In the genomic region with DNA sequence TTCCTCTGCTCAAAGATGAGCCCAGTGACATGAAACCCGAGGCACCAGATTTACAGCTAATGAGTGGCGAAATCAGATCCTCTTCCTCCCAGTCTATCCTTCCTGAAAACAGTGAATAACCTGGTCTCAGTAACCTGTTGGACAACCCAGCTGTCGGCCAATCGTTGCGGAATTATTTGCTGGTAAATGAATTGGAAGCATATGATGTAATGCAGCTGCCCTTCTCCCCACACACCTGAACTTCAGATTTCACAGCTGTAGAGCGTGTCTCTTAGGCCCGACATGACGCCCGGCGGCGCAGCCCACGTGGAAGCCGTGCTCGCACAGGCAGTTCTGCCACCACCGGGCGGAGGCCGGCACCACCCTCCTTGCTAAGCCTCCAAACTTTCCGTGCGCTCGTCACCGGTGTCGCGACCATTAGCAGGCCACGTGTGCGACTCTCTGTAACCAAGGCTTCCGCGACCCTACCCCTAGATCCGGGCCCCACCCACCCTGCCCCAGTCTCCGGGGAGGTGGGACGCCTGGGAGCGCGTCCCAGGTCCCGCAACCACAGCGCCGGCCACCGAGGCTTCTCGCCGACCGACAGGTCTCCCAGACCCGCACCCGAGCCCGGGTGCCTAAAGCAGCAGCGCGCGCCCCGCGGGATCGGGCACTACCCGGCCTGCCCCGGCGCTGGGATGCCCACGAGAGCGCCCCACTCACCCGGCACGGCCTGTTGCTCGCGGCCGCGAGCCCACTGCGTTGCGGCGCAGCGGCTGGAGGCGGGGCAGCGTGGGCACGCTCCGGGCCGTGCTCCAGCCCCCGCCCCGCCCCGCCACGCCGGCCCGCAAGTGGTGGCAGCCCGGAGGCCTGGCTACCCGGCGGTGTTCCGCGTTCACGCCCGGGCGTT, we compare ENCODE assay signal across 8 cellular contexts. TPM values are rescaled to one million over a fixed set of nuclear protein-coding genes. Genes with fewer than 3 reads are reported as not detected.
DNase-seq lines count a peak whose midpoint lies in the region; ATAC-seq and TF ChIP-seq lines count a peak whose summit lies in the region.

A gene (minus strand): TSS at position 753 of the 889 bp plus-strand sequence. CDS start 4,838 bp downstream, outside the sequence.

- H3K36me3 ChIP-seq in BE2C = peaks cover 3% of the 10 kb centered on the region

- intact Hi-C loops in activated CD8-positive, alpha-beta T cell treated with anti-CD3 and anti-CD28 coated beads for 36 hours (cut with micrococcal nuclease) = loop anchor here (5.0 kb wide), 1 partner anchor 50 kb away; no protein-coding TSS in a partner anchor

- no peaks in the 10 kb centered on the region for H3K9me3 Mint-ChIP-seq in activated CD8-positive, alpha-beta T cell treated with anti-CD3 and anti-CD28 coated beads for 36 hours
- no peaks in the 10 kb centered on the region for H3K9me3 Mint-ChIP-seq in memory B cell

- CTCF ChIA-PET in activated CD8-positive, alpha-beta T cell treated with anti-CD3 and anti-CD28 coated beads for 36 hours (lab: Charles Lee) = interaction anchor here (0.8 to 5.8 kb wide), 7 partner anchors 10 to 156 kb away, joined by 3 to 44 read pairs (median 3); a partner anchor contains a TSS

- no peaks in the 10 kb centered on the region for H3K9me3 ChIP-seq in BE2C

- H3K27me3 Mint-ChIP-seq in activated CD8-positive, alpha-beta T cell treated with anti-CD3 and anti-CD28 coated beads for 36 hours = no peaks in the 10 kb centered on the region
- no peaks in the 10 kb centered on the region for H3K27me3 Mint-ChIP-seq in memory B cell

- ATAC-seq in GM19025 (IDR thresholded peaks at IDR 0.05; ENCODE audit: low read depth, unreplicated experiment) (peak; percentile 90), HG03342 (IDR thresholded peaks at IDR 0.05; ENCODE audit: unreplicated experiment) (peak; percentile 91), memory B cell (ENCODE audit: low read depth) (peak; percentile 87)
- ATAC-seq in activated CD8-positive, alpha-beta T cell treated with anti-CD3 and anti-CD28 coated beads for 36 hours = peak; percentile 90

- TF ChIP-seq CTCF in BE2C (IDR thresholded peaks at IDR 0.05; ENCODE audit: low read depth, low read length) = peak; percentile 6; the same call in 1 of the 2 replicates
- TF ChIP-seq CTCF in activated CD8-positive, alpha-beta T cell treated with anti-CD3 and anti-CD28 coated beads for 36 hours (IDR thresholded peaks at IDR 0.05) = no peak

- H3K36me3 Mint-ChIP-seq in activated CD8-positive, alpha-beta T cell treated with anti-CD3 and anti-CD28 coated beads for 36 hours (ENCODE audit: low read depth) = peaks cover 16% of the 10 kb centered on the region
- H3K36me3 Mint-ChIP-seq in memory B cell = peaks cover 2% of the 10 kb centered on the region

- POLR2A ChIA-PET in activated CD8-positive, alpha-beta T cell treated with anti-CD3 and anti-CD28 coated beads for 36 hours (lab: Charles Lee) = interaction anchor here (0.9 to 1.2 kb wide), 2 partner anchors 16 to 151 kb away, joined by 3 to 5 read pairs; a partner anchor contains a TSS

- peak within 1 kb of the TSS; percentile 74 for H3K4me3 ChIP-seq in BE2C (ENCODE audit: low read depth, low read length)

- H3K4me1 ChIP-seq in BE2C = no peaks in the 10 kb centered on the region; the same call in 1 of the 2 replicates

- peak within 1 kb of the TSS; percentile 89 for H3K4me3 Mint-ChIP-seq in activated CD8-positive, alpha-beta T cell treated with anti-CD3 and anti-CD28 coated beads for 36 hours
- H3K4me3 Mint-ChIP-seq in memory B cell = peak within 1 kb of the TSS; percentile 89

- H3K4me1 Mint-ChIP-seq in activated CD8-positive, alpha-beta T cell treated with anti-CD3 and anti-CD28 coated beads for 36 hours (ENCODE audit: low read depth) = peaks cover 53% of the 10 kb centered on the region
- peaks cover 37% of the 10 kb centered on the region for H3K4me1 Mint-ChIP-seq in memory B cell

- peak within 1 kb of the TSS; percentile 96 for H3K27ac Mint-ChIP-seq in activated CD8-positive, alpha-beta T cell treated with anti-CD3 and anti-CD28 coated beads for 36 hours
- H3K27ac Mint-ChIP-seq in memory B cell = peak within 1 kb of the TSS; percentile 88

- H3K27me3 ChIP-seq in BE2C = no peaks in the 10 kb centered on the region

- DNase-seq in BE2C (peak; percentile 85), NCI-H69 (lab: John Stamatoyannopoulos, UW) (peak; percentile 70), memory B cell (ENCODE audit: low spot score in 2 of 2) (peak; percentile 63 to 67)
- DNase-seq in activated CD8-positive, alpha-beta T cell treated with anti-CD3 and anti-CD28 coated beads for 36 hours = peak; percentile 89
- DNase-seq in effector CD8-positive, alpha-beta T cell (lab: John Stamatoyannopoulos, UW) = peak; percentile 47
- DNase-seq in stimulated activated CD8-positive, alpha-beta memory T cell treated with anti-CD3 and anti-CD28 coated beads, Interleukin-12 subunit alpha, Interleukin-12 subunit beta, amount 100 ng/mL, for 4 hours (ENCODE audit: low read depth) = peak; percentile 63

RNA-seq across cellular contexts. Expression of the gene that starts here (rescaled TPM):
- 68.2 TPM for polyA plus RNA-seq in BE2C (2012; ENCODE audit: insufficient read depth, insufficient read length, low read depth)
- total RNA-seq in activated CD8-positive, alpha-beta T cell treated with anti-CD3 and anti-CD28 coated beads for 36 hours = 10 to 100 TPM; 41.2 to 43.3 TPM

Comparison
In these comparisons a context has a peak if more than half of its experiments do, and no peak if none do; other contexts are left out.
1. Peak in every context shown above with its lines: DNase-seq, ATAC-seq and H3K4me3 ChIP-seq.